Comparison of ENCODE assay signal across 23 cellular contexts in genomic region chr4:156694413-156694812, GRCh38.
"Had no signal": no experiment of that assay in that cellular context is flagged by ENCODE, and none has a peak within 500 bp of the region (broad histone marks: within the 10 kb centered on the region; RNA-seq: fewer than 3 reads in every experiment).

No MANE protein-coding gene starts in this region.

- H3K36me3 ChIP-seq: adrenal gland, sigmoid colon, thoracic aorta, upper lobe of left lung had no signal

- H3K4me1 ChIP-seq: adrenal gland, upper lobe of left lung had no signal

- H3K27ac ChIP-seq: adrenal gland, sigmoid colon, thoracic aorta, upper lobe of left lung had no signal

- FAIRE-seq: astrocyte, frontal cortex had no signal

- H3K27me3 ChIP-seq: adrenal gland, sigmoid colon, upper lobe of left lung had no signal

- H3K27ac Mint-ChIP-seq: activated naive CD8-positive, alpha-beta T cell; activated T-cell treated with anti-CD3 and anti-CD28 coated beads, Interleukin-2, amount 50 U/mL, for 24 hours; activated T-helper 2 cell treated with anti-CD3 and anti-CD28 coated beads, Interferon-gamma antibody, Interleukin-2, Interleukin-4, amounts not matched to agents 10 μg/mL and 5 μg/mL and 100 μg/mL, durations not matched to agents 14 hours and 24 hours and 36 hours; WTC11 had no signal

- DNase-seq: activated CD4-positive, alpha-beta T cell treated with anti-CD3 and anti-CD28 coated beads, Interleukin-2, amount 50 U/mL, for 4 hours; activated CD8-positive, alpha-beta memory T cell treated with anti-CD3 and anti-CD28 coated beads for 24 hours; activated CD8-positive, alpha-beta memory T cell treated with anti-CD3 and anti-CD28 coated beads, Interleukin-2, amount 50 U/mL, for 4 hours; activated naive CD4-positive, alpha-beta T cell; activated T-cell treated with anti-CD3 and anti-CD28 coated beads, Interleukin-2, amount 50 U/mL, for 24 hours; adrenal gland; central memory CD4-positive, alpha-beta T cell; dermis blood vessel endothelial cell; effector CD8-positive, alpha-beta T cell; hippocampal formation; occipital lobe; sigmoid colon; stimulated activated CD4-positive, alpha-beta T cell treated with anti-CD3 and anti-CD28 coated beads, Interleukin-2, amount 100 ng/mL, for 48 hours; stimulated activated naive CD4-positive, alpha-beta T cell; T-helper 9 cell; upper lobe of left lung had no signal

- H3K36me3 Mint-ChIP-seq: activated naive CD8-positive, alpha-beta T cell; WTC11 had no signal

- H3K4me3 Mint-ChIP-seq: activated naive CD8-positive, alpha-beta T cell; activated T-cell treated with anti-CD3 and anti-CD28 coated beads, Interleukin-2, amount 50 U/mL, for 24 hours; WTC11 had no signal

- H3K9me3 ChIP-seq: adrenal gland, sigmoid colon, thoracic aorta, upper lobe of left lung had no signal

- ATAC-seq: esophagus mucosa, WTC11 had no signal

- H3K4me3 ChIP-seq: adrenal gland, sigmoid colon, thoracic aorta, upper lobe of left lung had no signal

- H3K27me3 Mint-ChIP-seq: activated naive CD8-positive, alpha-beta T cell; activated T-cell treated with anti-CD3 and anti-CD28 coated beads, Interleukin-2, amount 50 U/mL, for 24 hours had no signal

- H3K4me1 Mint-ChIP-seq: WTC11 had no signal

- H3K9me3 Mint-ChIP-seq: activated T-cell treated with anti-CD3 and anti-CD28 coated beads, Interleukin-2, amount 50 U/mL, for 24 hours; activated T-helper 2 cell treated with anti-CD3 and anti-CD28 coated beads, Interferon-gamma antibody, Interleukin-2, Interleukin-4, amounts not matched to agents 10 μg/mL and 5 μg/mL and 100 μg/mL, durations not matched to agents 14 hours and 24 hours and 36 hours; WTC11 had no signal
